Comparison of ENCODE assay signal across 8 cellular contexts in the genomic region with DNA sequence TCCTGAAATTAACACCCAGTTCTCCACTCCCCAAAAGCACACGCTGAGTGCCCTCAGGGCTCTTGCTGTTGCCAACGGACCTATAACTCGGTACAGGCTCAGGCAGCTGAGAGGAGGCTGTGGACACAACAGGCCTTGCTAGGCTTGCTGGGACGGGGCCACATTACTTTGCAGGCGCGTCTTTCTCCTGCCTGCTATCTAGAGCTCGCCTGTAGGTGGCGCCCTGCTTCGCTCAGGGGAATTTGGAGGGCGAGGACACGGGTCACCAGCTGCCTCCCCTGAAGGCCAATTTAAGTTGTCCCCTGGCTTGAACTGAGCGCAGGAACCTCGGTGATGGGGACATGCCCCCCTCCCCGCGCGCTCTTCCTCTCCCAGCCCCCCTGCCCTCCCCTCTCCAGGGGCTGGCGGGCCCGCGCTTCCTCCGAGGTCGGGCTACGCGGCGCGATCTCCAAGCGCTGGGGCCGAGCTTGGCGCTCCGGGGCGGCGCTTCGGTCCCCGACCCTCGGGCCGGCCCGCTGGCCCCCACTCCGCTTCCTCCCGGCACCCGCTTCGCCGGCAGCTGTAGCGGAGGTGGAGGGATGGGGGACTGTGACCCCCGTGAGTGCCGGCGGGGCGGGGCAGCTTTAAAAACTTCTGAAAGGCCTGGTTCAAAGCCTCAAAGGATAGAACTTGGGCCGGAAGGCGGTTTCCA. TPM values are rescaled to one million over a fixed set of nuclear protein-coding genes. Genes with fewer than 3 reads are reported as not detected.
DNase-seq lines count a peak whose midpoint lies in the region; ATAC-seq and TF ChIP-seq lines count a peak whose summit lies in the region.

No MANE protein-coding gene starts in this region.

- no peak overlapping the region for H3K27ac Mint-ChIP-seq in H9
- no peak overlapping the region for H3K27ac Mint-ChIP-seq in activated naive CD8-positive, alpha-beta T cell treated with anti-CD3 and anti-CD28 coated beads for 36 hours

- H2BK20ac ChIP-seq in H9 (ENCODE audit: low read depth, low read length, poor library complexity, severe bottlenecking): no peak overlapping the region

- H3T11ph ChIP-seq in H9 (ENCODE audit: low read length): no peak overlapping the region

- H2BK120ac ChIP-seq in H9 (ENCODE audit: low read depth, low read length, poor library complexity, severe bottlenecking): no peak overlapping the region

- no peak overlapping the region for H3K14ac ChIP-seq in H9 (ENCODE audit: insufficient read depth, low read length)

- TF ChIP-seq EP300 in ovary (IDR thresholded peaks at IDR 0.05): no peak

- H3K4me3 Mint-ChIP-seq in H9: peak overlapping the region; percentile 68 to 82
- H3K4me3 Mint-ChIP-seq in activated naive CD8-positive, alpha-beta T cell treated with anti-CD3 and anti-CD28 coated beads for 36 hours: peak overlapping the region; percentile 75

- no peak overlapping the region for H2BK15ac ChIP-seq in H9 (ENCODE audit: low read depth, low read length)

- H3K4ac ChIP-seq in H9 (ENCODE audit: low read depth, low read length): no peak overlapping the region

- peak; percentile 63 for TF ChIP-seq POLR2A in ovary (IDR thresholded peaks at IDR 0.05)

- no peak overlapping the region for H2BK12ac ChIP-seq in H9 (ENCODE audit: insufficient read length, low read depth, low read length)

- H2AFZ ChIP-seq in DND-41 (ENCODE audit: low read depth, low read length) (no peak overlapping the region), H9 (ENCODE audit: low read length) (no peak overlapping the region)

- H2BK5ac ChIP-seq in H9 (ENCODE audit: insufficient read length, low read length): no peak overlapping the region

- DNase-seq in DND-41 (no peak), H9 (peak; percentile 96), MV-4-11 (lab: John Stamatoyannopoulos, UW) (peak; percentile 33), SKM-1 treated with dmso at 0.1 percent for 144 hours (lab: John Stamatoyannopoulos, UW; ENCODE audit: unreplicated experiment) (peak; percentile 72), Right ventricle myocardium inferior (ENCODE audit: missing footprints) (peak; percentile 96), ovary (peak; percentile 90 to 97 (median 96)), thoracic aorta (ENCODE audit: low spot score) (peak; percentile 80)
- DNase-seq in activated naive CD8-positive, alpha-beta T cell treated with anti-CD3 and anti-CD28 coated beads for 36 hours: peak; percentile 86

- H3K9ac ChIP-seq in DND-41 (ENCODE audit: low read depth, low read length): no peak overlapping the region
- no peak overlapping the region for H3K9ac ChIP-seq in H9 (ENCODE audit: extremely low read depth, insufficient read length, low read length)

- H3K4me1 ChIP-seq in DND-41 (ENCODE audit: insufficient read depth, low read length): no peaks in the 10 kb centered on the region
- H3K4me1 ChIP-seq in H9 (ENCODE audit: insufficient read depth, low read length): peaks cover 5% of the 10 kb centered on the region; the same call in 1 of the 2 replicates
- H3K4me1 ChIP-seq in ovary (ENCODE audit: insufficient read depth): peaks cover 7% of the 10 kb centered on the region
- H3K4me1 ChIP-seq in thoracic aorta (ENCODE audit: control insufficient read depth in 1 of 2, low read depth in 2 of 2): peaks cover 13 to 35% of the 10 kb centered on the region in 2 donors

- peaks cover 0 to 4% of the 10 kb centered on the region in 2 experiments; a peak in 2 of 5 replicates for H3K9me3 Mint-ChIP-seq in H9
- H3K9me3 Mint-ChIP-seq in activated naive CD8-positive, alpha-beta T cell treated with anti-CD3 and anti-CD28 coated beads for 36 hours: no peaks in the 10 kb centered on the region

- no peak overlapping the region for H3K56ac ChIP-seq in H9 (ENCODE audit: insufficient read length, low read depth, low read length)

- no peak overlapping the region for H4K91ac ChIP-seq in H9 (ENCODE audit: insufficient read length, low read depth, low read length)

- peaks cover 3% of the 10 kb centered on the region for H3K9me3 ChIP-seq in DND-41 (ENCODE audit: insufficient read depth, low read length, severe bottlenecking)
- H3K9me3 ChIP-seq in H9 (ENCODE audit: control insufficient read depth, low read depth, low read length): no peaks in the 10 kb centered on the region
- H3K9me3 ChIP-seq in ovary: no peaks in the 10 kb centered on the region
- H3K9me3 ChIP-seq in thoracic aorta: no peaks in the 10 kb centered on the region

- no peak overlapping the region for H4K8ac ChIP-seq in H9 (replicated peaks; ENCODE audit: insufficient read length, low read depth, low read length)

- TF ChIP-seq CTCF in DND-41 (IDR thresholded peaks at IDR 0.05; ENCODE audit: borderline replicate concordance, extremely low read depth, low read length, poor library complexity, severe bottlenecking) (peak; percentile 44), H9 (conservative IDR thresholded peaks at IDR 0.05) (peak; percentile 97), ovary (IDR thresholded peaks at IDR 0.05) (peak; percentile 93 to 98 (median 94)), thoracic aorta (IDR thresholded peaks at IDR 0.05) (peak; percentile 98)

- H2AK5ac ChIP-seq in H9 (ENCODE audit: insufficient read length, low read length): no peak overlapping the region

- intact Hi-C loops in Right ventricle myocardium inferior (cut with DNase I) (loop anchor here (1.0 to 10.0 kb wide), 8 partner anchors 31 to 802 kb away; a partner anchor contains a TSS), ovary (cut with DNase I) (loop anchor here (2.0 to 10.0 kb wide), 10 partner anchors 285 to 1065 kb away; no protein-coding TSS in a partner anchor)

- H3K4me2 ChIP-seq in DND-41 (ENCODE audit: insufficient read depth, low read length): no peak overlapping the region
- peak overlapping the region; percentile 86 for H3K4me2 ChIP-seq in H9 (ENCODE audit: insufficient read depth, insufficient read length, low read length)

- H3K27me3 ChIP-seq in DND-41 (ENCODE audit: insufficient read depth, low read length, poor library complexity): no peaks in the 10 kb centered on the region
- H3K27me3 ChIP-seq in H9 (ENCODE audit: insufficient read depth, low read length): peaks cover 39% of the 10 kb centered on the region
- no peaks in the 10 kb centered on the region for H3K27me3 ChIP-seq in ovary
- H3K27me3 ChIP-seq in thoracic aorta (replicated peaks; ENCODE audit: insufficient read depth): no peaks in the 10 kb centered on the region

- peaks cover 13% of the 10 kb centered on the region for H3K23me2 ChIP-seq in H9 (ENCODE audit: insufficient read length, low read depth, low read length, poor library complexity, severe bottlenecking)

- H3K27me3 Mint-ChIP-seq in H9 (ENCODE audit: low read depth): peaks cover 62% of the 10 kb centered on the region
- peaks cover 50% of the 10 kb centered on the region for H3K27me3 Mint-ChIP-seq in activated naive CD8-positive, alpha-beta T cell treated with anti-CD3 and anti-CD28 coated beads for 36 hours

- no peak overlapping the region for H3K27ac ChIP-seq in DND-41 (ENCODE audit: low read length)
- no peak overlapping the region for H3K27ac ChIP-seq in H9 (ENCODE audit: insufficient read length, low read depth, low read length)
- H3K27ac ChIP-seq in ovary: peak overlapping the region; percentile 78 to 94
- H3K27ac ChIP-seq in thoracic aorta: peak overlapping the region; percentile 98 to 99

- H3K4me3 ChIP-seq in DND-41 (ENCODE audit: low read depth in 1 of 2, low read length in 2 of 2): no peak overlapping the region
- H3K4me3 ChIP-seq in ovary: peak overlapping the region; percentile 75
- peak overlapping the region; percentile 89 for H3K4me3 ChIP-seq in thoracic aorta

- no peak overlapping the region for H3K18ac ChIP-seq in H9 (ENCODE audit: insufficient read length, low read depth, low read length)

- no CpG with 5 or more reads among the region's 48 CpGs for WGBS in H9 (ENCODE audit: extremely low coverage, insufficient read length, low lambda C conversion rate)
- 0 to 1% (median 0%) methylated on average over 41 to 48 of the region's 48 CpGs for WGBS in ovary, 3 donors

- ATAC-seq in DND-41 (ENCODE audit: insufficient read depth, low read depth) (no peak), Right ventricle myocardium inferior (peak; percentile 85), thoracic aorta (ENCODE audit: insufficient number of reproducible peaks, low FRiP score, low read depth) (peak; percentile 69)

- H3K23ac ChIP-seq in H9 (ENCODE audit: insufficient read length, low read depth, low read length): no peak overlapping the region

- H3K79me1 ChIP-seq in H9 (ENCODE audit: insufficient read depth, low read depth, low read length, poor library complexity, severe bottlenecking): no peaks in the 10 kb centered on the region

- no peaks in the 10 kb centered on the region for H3K36me3 ChIP-seq in DND-41 (ENCODE audit: insufficient read depth, low read length)
- no peaks in the 10 kb centered on the region for H3K36me3 ChIP-seq in ovary
- no peaks in the 10 kb centered on the region for H3K36me3 ChIP-seq in thoracic aorta

- H3K79me2 ChIP-seq in DND-41 (ENCODE audit: insufficient read depth, low read length) (no peaks in the 10 kb centered on the region), H9 (ENCODE audit: insufficient read depth, low read length) (no peaks in the 10 kb centered on the region)

- no peak overlapping the region for H4K5ac ChIP-seq in H9 (ENCODE audit: insufficient read length, low read depth, low read length)

- peaks cover 30 to 37% of the 10 kb centered on the region in 2 experiments for H3K4me1 Mint-ChIP-seq in H9
- peaks cover 31% of the 10 kb centered on the region for H3K4me1 Mint-ChIP-seq in activated naive CD8-positive, alpha-beta T cell treated with anti-CD3 and anti-CD28 coated beads for 36 hours

- H4K20me1 ChIP-seq in DND-41 (ENCODE audit: insufficient read depth, low read length): no peaks in the 10 kb centered on the region
- H4K20me1 ChIP-seq in H9 (ENCODE audit: control insufficient read depth, insufficient read depth, insufficient read length): no peaks in the 10 kb centered on the region

- no peaks in the 10 kb centered on the region; a peak in 1 of 7 replicates for H3K36me3 Mint-ChIP-seq in H9 (ENCODE audit: insufficient read depth in 1 of 3, low read depth in 3 of 3)
- no peaks in the 10 kb centered on the region for H3K36me3 Mint-ChIP-seq in activated naive CD8-positive, alpha-beta T cell treated with anti-CD3 and anti-CD28 coated beads for 36 hours

RNA-seq across cellular contexts. Expression of a gene that starts 32.4 kb away (rescaled TPM):
- total RNA-seq in H9 (2021): 0.35 and 0.70 TPM in 2 replicates
- 1 to 10 TPM; 1.3 to 1.7 TPM for total RNA-seq in activated naive CD8-positive, alpha-beta T cell treated with anti-CD3 and anti-CD28 coated beads for 36 hours
- 97.6 TPM for total RNA-seq in Right ventricle myocardium inferior
- 100 to 1,000 TPM in 2 of 7 donors, 10 to 100 TPM in 5; 34.0 to 115 (median 90.8) TPM for total RNA-seq in ovary
- 10 to 100 TPM; 11.8 to 23.5 TPM for polyA plus RNA-seq in ovary
- total RNA-seq in thoracic aorta: 100 to 1,000 TPM in 1 of 2 donors, 10 to 100 TPM in 1; 99.8 to 118 TPM

Comparison
In these comparisons a context has a peak if more than half of its experiments do, and no peak if none do; other contexts are left out.
1. H3K27ac ChIP-seq: peak in ovary (2 of 2) and thoracic aorta (2 of 2); none in DND-41 (single experiment) and H9 (single experiment).
2. H3K4me3 ChIP-seq: peak in ovary (single experiment) and thoracic aorta (single experiment); none in DND-41 (0 of 2).
3. CTCF ChIP-seq: peak in every context shown above with its lines; median percentile 98 in thoracic aorta; 97 in H9; 94 in ovary; 44 in DND-41.
4. RNA of a gene that starts 32.4 kb away (total RNA-seq): 99.8 to 118 TPM in thoracic aorta, 97.6 TPM in Right ventricle myocardium inferior (single experiment) and 34.0 to 115 TPM in ovary; 1.3 to 1.7 TPM in activated naive CD8-positive, alpha-beta T cell treated with anti-CD3 and anti-CD28 coated beads for 36 hours and 0.35 to 0.70 TPM in H9; every median in the first group is over 10 times any median in the second.